ENCODE assay signal across 8 cellular contexts in the genomic region with DNA sequence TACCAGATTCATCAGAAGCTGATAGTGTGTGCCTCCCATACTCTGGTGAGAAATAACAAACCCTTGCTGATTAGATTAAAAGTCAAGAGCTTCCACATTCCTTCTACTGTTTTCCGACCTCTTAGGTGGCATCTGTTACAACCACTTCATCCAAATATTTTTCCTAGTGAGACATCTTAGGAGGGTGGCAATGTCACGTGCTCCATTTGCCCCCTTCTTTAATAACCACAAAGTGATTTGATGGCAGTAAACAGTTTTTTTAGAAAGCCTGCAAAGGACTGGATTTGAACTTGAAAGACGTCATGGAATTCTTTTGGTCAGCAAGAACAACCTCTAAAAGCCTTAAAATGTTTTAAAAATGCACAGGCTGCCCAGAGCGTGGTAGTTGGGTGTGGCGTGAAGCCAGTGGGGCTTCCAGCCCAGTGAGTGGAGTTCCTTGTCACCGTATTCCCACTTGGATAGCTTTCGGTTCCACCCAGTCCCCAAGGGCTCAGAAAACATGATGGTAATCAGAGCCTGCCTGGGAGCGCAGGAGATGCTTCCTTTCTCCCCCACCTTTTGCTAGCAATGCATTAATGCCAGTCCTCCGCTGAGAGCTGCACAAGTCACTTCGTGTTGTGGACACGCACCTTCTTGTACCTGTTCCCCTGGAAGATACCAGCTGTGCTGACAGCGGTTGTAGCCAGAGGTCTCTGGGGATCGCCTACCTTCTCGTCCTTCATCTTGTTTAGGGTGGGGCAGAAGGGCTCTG.
DNase-seq lines count a peak whose midpoint lies in the region; ATAC-seq and TF ChIP-seq lines count a peak whose summit lies in the region.

No MANE protein-coding gene starts in this region.

- H3K27ac ChIP-seq in ascending aorta: peak overlapping the region; percentile 47 to 62
- peak overlapping the region; percentile 87 to 91 for H3K27ac ChIP-seq in liver (ENCODE audit: low read depth in 1 of 2, low read length in 2 of 2)
- peak overlapping the region; percentile 70 for H3K27ac ChIP-seq in vagina
- peak overlapping the region in 3 of 59 donors; percentile 17 to 38 (median 26) for H3K27ac ChIP-seq in dorsolateral prefrontal cortex

- 26% methylated on average over 14 of the region's 14 CpGs for WGBS in liver

- TF ChIP-seq RAD21 in liver (IDR thresholded peaks at IDR 0.05): no peak

- peaks cover 3 to 10% of the 10 kb centered on the region in 2 donors for H3K27me3 Mint-ChIP-seq in natural killer cell treated with Interleukin-12 subunit alpha and Interleukin-12 subunit beta and Interleukin-15 and Interleukin-18, amount 100 ng/mL, for 72 hours
- H3K27me3 Mint-ChIP-seq in natural killer cell (ENCODE audit: low read depth in 2 of 2): peaks cover 0 to 3% of the 10 kb centered on the region in 2 donors

- H3K36me3 Mint-ChIP-seq in natural killer cell treated with Interleukin-12 subunit alpha and Interleukin-12 subunit beta and Interleukin-15 and Interleukin-18, amount 100 ng/mL, for 72 hours: no peaks in the 10 kb centered on the region
- H3K36me3 Mint-ChIP-seq in natural killer cell: no peaks in the 10 kb centered on the region

- H3K4me1 Mint-ChIP-seq in natural killer cell treated with Interleukin-12 subunit alpha and Interleukin-12 subunit beta and Interleukin-15 and Interleukin-18, amount 100 ng/mL, for 72 hours (ENCODE audit: low read depth in 2 of 2): peaks cover 12 to 17% of the 10 kb centered on the region in 2 donors
- peaks cover 5 to 7% of the 10 kb centered on the region in 2 donors for H3K4me1 Mint-ChIP-seq in natural killer cell

- H3K36me3 ChIP-seq in ascending aorta (no peaks in the 10 kb centered on the region), liver (ENCODE audit: control insufficient read depth in 4 of 4, insufficient read depth in 3 of 4, low read depth in 1 of 4, low read length in 3 of 4) (no peaks in the 10 kb centered on the region), vagina (no peaks in the 10 kb centered on the region)

- H3K9ac ChIP-seq in liver (ENCODE audit: low read depth in 1 of 2, low read length in 2 of 2): peak overlapping the region; percentile 82 to 87

- TF ChIP-seq POLR2A in vagina (IDR thresholded peaks at IDR 0.05): no peak

- H3K9me3 ChIP-seq in ascending aorta (no peaks in the 10 kb centered on the region), liver (ENCODE audit: control insufficient read depth in 4 of 4, low read length in 3 of 4) (no peaks in the 10 kb centered on the region), vagina (no peaks in the 10 kb centered on the region)

- H3K4me3 ChIP-seq in ascending aorta: peak overlapping the region in 1 of 2 donors; percentile 29
- H3K4me3 ChIP-seq in liver (ENCODE audit: low read depth in 1 of 3, low read length in 3 of 3): peak overlapping the region; percentile 46 to 77 (median 64)
- H3K4me3 ChIP-seq in vagina: no peak overlapping the region
- no peak overlapping the region for H3K4me3 ChIP-seq in dorsolateral prefrontal cortex

- no peaks in the 10 kb centered on the region for H3K9me3 Mint-ChIP-seq in natural killer cell treated with Interleukin-12 subunit alpha and Interleukin-12 subunit beta and Interleukin-15 and Interleukin-18, amount 100 ng/mL, for 72 hours
- no peaks in the 10 kb centered on the region for H3K9me3 Mint-ChIP-seq in natural killer cell

- H3K27me3 ChIP-seq in ascending aorta (no peaks in the 10 kb centered on the region), liver (ENCODE audit: control insufficient read depth in 4 of 4, insufficient read depth in 4 of 4, low read length in 3 of 4) (no peaks in the 10 kb centered on the region), vagina (no peaks in the 10 kb centered on the region), dorsolateral prefrontal cortex (no peaks in the 10 kb centered on the region)

- peak overlapping the region; percentile 71 for H3K4me3 Mint-ChIP-seq in natural killer cell treated with Interleukin-12 subunit alpha and Interleukin-12 subunit beta and Interleukin-15 and Interleukin-18, amount 100 ng/mL, for 72 hours
- no peak overlapping the region for H3K4me3 Mint-ChIP-seq in natural killer cell

- ATAC-seq in natural killer cell treated with Interleukin-12 subunit alpha and Interleukin-12 subunit beta and Interleukin-15 and Interleukin-18, amount 100 ng/mL, for 72 hours: no peak
- ATAC-seq in natural killer cell (no peak), GM18498 (IDR thresholded peaks at IDR 0.05; ENCODE audit: unreplicated experiment) (no peak)

- TF ChIP-seq CTCF in natural killer cell (IDR thresholded peaks at IDR 0.05) (no peak), ascending aorta (IDR thresholded peaks at IDR 0.05) (no peak), liver (IDR thresholded peaks at IDR 0.05; ENCODE audit: low read depth, low read length, missing input control) (no peak), vagina (IDR thresholded peaks at IDR 0.05) (no peak), dorsolateral prefrontal cortex (IDR thresholded peaks at IDR 0.05 in 54 of 56, conservative IDR thresholded peaks at IDR 0.05 in 2 of 56; ENCODE audit: low read depth in 1 of 56, partially characterized antibody in 56 of 56) (no peak)

- intact Hi-C loops in natural killer cell (cut with micrococcal nuclease): no loop called here
- intact Hi-C loops in ascending aorta (cut with DNase I): loop anchor here (5.0 kb wide), 1 partner anchor 83 kb away; no protein-coding TSS in a partner anchor
- intact Hi-C loops in vagina (cut with DNase I): no loop called here
- intact Hi-C loops in dorsolateral prefrontal cortex (cut with DNase I): no loop called here

- no peak for DNase-seq in natural killer cell treated with Interleukin-12 subunit alpha and Interleukin-12 subunit beta and Interleukin-15 and Interleukin-18, amount 100 ng/mL, for 72 hours (ENCODE audit: low spot score)
- DNase-seq in natural killer cell: no peak
- no peak for DNase-seq in ascending aorta (ENCODE audit: low spot score in 2 of 2)
- no peak for DNase-seq in vagina (ENCODE audit: extremely low spot score in 2 of 2)
- DNase-seq in dorsolateral prefrontal cortex: no peak
- DNase-seq in NCI-H2227 (lab: John Stamatoyannopoulos, UW; ENCODE audit: unreplicated experiment): no peak

- peak overlapping the region; percentile 57 to 78 for H3K27ac Mint-ChIP-seq in natural killer cell treated with Interleukin-12 subunit alpha and Interleukin-12 subunit beta and Interleukin-15 and Interleukin-18, amount 100 ng/mL, for 72 hours
- H3K27ac Mint-ChIP-seq in natural killer cell: no peak overlapping the region

- H3K4me1 ChIP-seq in ascending aorta (peaks cover 4 to 19% of the 10 kb centered on the region in 2 donors), liver (ENCODE audit: control insufficient read depth in 4 of 4, insufficient read depth in 4 of 4, low read length in 3 of 4) (peaks cover 9 to 42% (median 16%) of the 10 kb centered on the region in 4 donors), vagina (peaks cover 42% of the 10 kb centered on the region)

TF ChIP-seq in liver, 16 proteins besides CTCF, POLR2A, EP300 and RAD21:
- TF ChIP-seq FOXA1 (IDR thresholded peaks at IDR 0.05) (no peak), EGR1 (IDR thresholded peaks at IDR 0.05; ENCODE audit: low read depth in 2 of 2) (no peak), HNF4G (IDR thresholded peaks at IDR 0.05) (no peak)

Comparison
In these comparisons a context has a peak if more than half of its experiments do, and no peak if none do; other contexts are left out.
1. H3K27ac Mint-ChIP-seq: peak in natural killer cell treated with Interleukin-12 subunit alpha and Interleukin-12 subunit beta and Interleukin-15 and Interleukin-18, amount 100 ng/mL, for 72 hours (2 of 2); none in natural killer cell (0 of 2).
2. H3K4me3 ChIP-seq: peak in liver (3 of 3); none in vagina (0 of 2) and dorsolateral prefrontal cortex (0 of 59).